Comparison of ENCODE assay signal across 8 cellular contexts in the genomic region with DNA sequence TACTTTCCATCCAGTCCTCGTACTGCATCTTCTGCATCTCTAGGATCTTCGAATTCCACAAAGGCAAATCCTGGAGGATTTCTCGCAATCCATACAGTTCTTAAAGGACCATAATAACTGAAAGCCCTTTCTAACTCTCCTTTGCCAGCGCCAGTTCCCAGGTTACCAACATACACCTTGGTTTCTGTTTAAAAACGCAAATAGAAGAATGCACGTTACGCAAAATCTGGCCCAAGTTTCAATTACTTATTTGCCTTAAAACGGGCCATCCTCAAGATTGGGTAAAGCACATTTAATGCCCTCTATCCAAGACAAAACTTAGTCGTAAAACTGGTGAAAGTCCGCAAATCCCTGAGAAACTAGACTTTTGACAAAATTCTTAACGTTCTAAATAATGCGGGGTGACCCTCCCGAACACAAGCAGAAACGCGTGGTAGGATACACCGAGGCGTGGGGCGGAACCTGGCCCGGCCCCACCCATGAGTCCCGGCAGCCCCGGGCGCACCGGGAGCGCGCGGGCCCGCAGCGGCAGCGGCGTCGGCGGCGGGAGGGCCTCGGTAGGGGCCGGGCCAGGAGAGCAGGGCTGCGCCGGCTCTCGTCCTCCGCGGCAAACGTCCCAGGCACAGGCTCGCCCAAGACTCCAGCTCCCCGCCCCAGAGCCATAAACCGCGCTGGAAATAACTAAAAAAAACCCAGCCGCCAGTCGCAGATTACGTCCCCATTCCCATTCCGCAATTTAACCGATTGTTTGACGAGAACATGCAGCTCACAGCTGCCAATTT. TPM values are rescaled to one million over a fixed set of nuclear protein-coding genes. Genes with fewer than 3 reads are reported as not detected.
DNase-seq lines count a peak whose midpoint lies in the region; ATAC-seq and TF ChIP-seq lines count a peak whose summit lies in the region.

No MANE protein-coding gene starts in this region.

- H3K9me3 Mint-ChIP-seq in activated naive CD8-positive, alpha-beta T cell (ENCODE audit: low read depth), result no peaks in the 10 kb centered on the region

- H3K36me3 ChIP-seq in Peyer's patch (peaks cover 0 to 50% (median 0%) of the 10 kb centered on the region in 3 donors), left ventricle myocardium inferior (peaks cover 46% of the 10 kb centered on the region), prostate gland (no peaks in the 10 kb centered on the region)

- WGBS in prostate gland, result 1% methylated on average over 51 of the region's 51 CpGs

- no peaks in the 10 kb centered on the region for H3K27me3 Mint-ChIP-seq in activated naive CD8-positive, alpha-beta T cell

- DNase-seq in NCI-H2227 (lab: John Stamatoyannopoulos, UW; ENCODE audit: unreplicated experiment) (peak; percentile 65), NCI-H2227 treated with DMSO at 0.1 percent for 48 hours (lab: John Stamatoyannopoulos, UW) (no peak), Peyer's patch (peak; percentile 58 to 80 (median 77)), left ventricle myocardium inferior (peak; percentile 59), prostate gland (ENCODE audit: low spot score) (peak; percentile 62), GDM1 (lab: John Stamatoyannopoulos, UW) (no peak)

- TF ChIP-seq CTCF in Peyer's patch (IDR thresholded peaks at IDR 0.05) (no peak), left ventricle myocardium inferior (IDR thresholded peaks at IDR 0.05; ENCODE audit: borderline replicate concordance) (no peak), prostate gland (IDR thresholded peaks at IDR 0.05) (no peak)

- H3K36me3 Mint-ChIP-seq in activated naive CD8-positive, alpha-beta T cell, result peaks cover 32% of the 10 kb centered on the region

- peak overlapping the region; percentile 85 to 98 (median 94) for H3K4me3 ChIP-seq in Peyer's patch
- peak overlapping the region; percentile 97 for H3K4me3 ChIP-seq in left ventricle myocardium inferior
- H3K4me3 ChIP-seq in prostate gland, result peak overlapping the region; percentile 83 to 84

- peak overlapping the region; percentile 96 to 99 (median 98) for H3K27ac ChIP-seq in Peyer's patch
- H3K27ac ChIP-seq in left ventricle myocardium inferior (replicated peaks), result peak overlapping the region; percentile 99
- H3K27ac ChIP-seq in prostate gland, result peak overlapping the region; percentile 98 to 99

- H3K4me1 ChIP-seq in Peyer's patch (peaks cover 0 to 43% (median 4%) of the 10 kb centered on the region in 4 donors), left ventricle myocardium inferior (peaks cover 65% of the 10 kb centered on the region), prostate gland (replicated peaks) (peaks cover 2% of the 10 kb centered on the region)

- H3K9me3 ChIP-seq in Peyer's patch, result no peaks in the 10 kb centered on the region
- H3K9me3 ChIP-seq in left ventricle myocardium inferior (replicated peaks), result no peaks in the 10 kb centered on the region
- no peaks in the 10 kb centered on the region for H3K9me3 ChIP-seq in prostate gland

- peak; percentile 42 for ATAC-seq in HG02798 (IDR thresholded peaks at IDR 0.05; ENCODE audit: poor library complexity, unreplicated experiment)

- H3K27me3 ChIP-seq in Peyer's patch (no peaks in the 10 kb centered on the region), left ventricle myocardium inferior (ENCODE audit: low read depth) (no peaks in the 10 kb centered on the region), prostate gland (replicated peaks; ENCODE audit: insufficient read depth) (no peaks in the 10 kb centered on the region)

- peak overlapping the region; percentile 100 for H3K4me3 Mint-ChIP-seq in activated naive CD8-positive, alpha-beta T cell

- H3K4me1 Mint-ChIP-seq in activated naive CD8-positive, alpha-beta T cell (ENCODE audit: low read depth), result peaks cover 54% of the 10 kb centered on the region

- TF ChIP-seq POLR2A in Peyer's patch (IDR thresholded peaks at IDR 0.05) (peak; percentile 17 to 66), prostate gland (IDR thresholded peaks at IDR 0.05) (peak; percentile 87)

- intact Hi-C loops in left ventricle myocardium inferior (cut with micrococcal nuclease) (no loop called here), prostate gland (cut with DNase I) (no loop called here)

- H3K27ac Mint-ChIP-seq in activated naive CD8-positive, alpha-beta T cell, result peak overlapping the region; percentile 100

RNA-seq across cellular contexts. Expression of a gene that starts 1.0 kb away (rescaled TPM):
- 100 to 1,000 TPM in 3 of 4 donors, 10 to 100 TPM in 1; 93.3 to 295 (median 139) TPM for total RNA-seq in Peyer's patch
- 50.5 TPM for total RNA-seq in left ventricle myocardium inferior
- 10 to 100 TPM; 73.2 to 84.4 TPM for total RNA-seq in prostate gland

RNA-seq across cellular contexts. Expression of a gene that starts 27.8 kb away (rescaled TPM):
- total RNA-seq in Peyer's patch (10 to 100 TPM in 1 of 4 donors, 1 to 10 TPM in 3; 3.9 to 12.4 (median 6.8) TPM), left ventricle myocardium inferior (7.3 TPM), prostate gland (1 to 10 TPM; 4.4 to 8.5 TPM)

Comparison
In these comparisons a context has a peak if more than half of its experiments do, and no peak if none do; other contexts are left out.
1. DNase-seq: peak in NCI-H2227 (single experiment), Peyer's patch (3 of 3), left ventricle myocardium inferior (single experiment) and prostate gland (single experiment); none in NCI-H2227 treated with DMSO at 0.1 percent for 48 hours (single experiment) and GDM1 (single experiment).
2. Peak in every context shown above with its lines, with median percentiles within 50 percentile points of each other: H3K27ac ChIP-seq and H3K4me3 ChIP-seq.